Comparison of ENCODE assay signal across 7 cellular contexts in the genomic region with DNA sequence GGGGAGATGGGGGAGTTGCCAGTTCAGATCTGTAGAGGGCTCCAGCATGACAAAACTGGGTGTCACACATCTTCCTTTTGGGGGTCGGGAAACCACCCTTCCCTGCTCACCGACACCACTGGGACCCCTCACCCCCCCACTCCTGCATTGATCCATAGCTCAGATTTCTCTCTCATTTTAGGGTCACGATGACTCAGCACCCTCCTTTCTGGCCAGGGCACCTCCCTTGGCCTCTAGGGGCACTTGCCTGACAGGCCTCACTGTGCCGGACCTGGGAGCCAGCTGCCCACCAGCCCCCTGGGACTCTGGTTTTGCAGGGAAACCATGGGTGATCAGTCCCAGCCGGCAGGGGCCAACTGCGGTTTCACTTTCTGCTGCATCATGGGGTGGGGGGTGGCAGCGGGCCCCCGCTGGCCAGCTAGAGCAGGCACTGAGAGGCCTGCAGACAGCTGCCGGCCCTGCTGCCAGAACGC.
A peak's percentile ranks its signal among the peaks of the same experiment; 100 is the strongest.
DNase-seq lines count a peak whose midpoint lies in the region; ATAC-seq and TF ChIP-seq lines count a peak whose summit lies in the region.

No MANE protein-coding gene starts in this region.

- H3K4me1 Mint-ChIP-seq in activated naive CD8-positive, alpha-beta T cell treated with anti-CD3 and anti-CD28 coated beads, Interleukin-2, amount 50 U/mL, for 24 hours = peaks cover 36% of the 10 kb centered on the region

- 40 to 41% methylated on average over 7 to 10 of the region's 10 CpGs for WGBS in tibial nerve, 2 donors

- no peaks in the 10 kb centered on the region for H3K27me3 Mint-ChIP-seq in activated naive CD8-positive, alpha-beta T cell treated with anti-CD3 and anti-CD28 coated beads, Interleukin-2, amount 50 U/mL, for 24 hours

- no peak overlapping the region for H3K27ac Mint-ChIP-seq in activated naive CD8-positive, alpha-beta T cell treated with anti-CD3 and anti-CD28 coated beads, Interleukin-2, amount 50 U/mL, for 24 hours

- H3K27me3 ChIP-seq in rectal smooth muscle tissue (ENCODE audit: control insufficient read depth, insufficient read depth, low read length) = no peaks in the 10 kb centered on the region
- H3K27me3 ChIP-seq in tibial nerve = no peaks in the 10 kb centered on the region

- peak; percentile 29 for DNase-seq in astrocyte of the hippocampus (ENCODE audit: low read depth, low spot score)
- DNase-seq in DMS53 treated with DMSO at 0.1 percent for 48 hours (lab: John Stamatoyannopoulos, UW; ENCODE audit: unreplicated experiment) = no peak
- no peak for DNase-seq in activated naive CD8-positive, alpha-beta T cell treated with anti-CD3 and anti-CD28 coated beads, Interleukin-2, amount 50 U/mL, for 24 hours
- DNase-seq in tibial nerve (ENCODE audit: low spot score in 2 of 2) = no peak

- no peaks in the 10 kb centered on the region for H3K36me3 Mint-ChIP-seq in activated naive CD8-positive, alpha-beta T cell treated with anti-CD3 and anti-CD28 coated beads, Interleukin-2, amount 50 U/mL, for 24 hours (ENCODE audit: low read depth)

- H3K4me1 ChIP-seq in rectal smooth muscle tissue (ENCODE audit: control insufficient read depth, insufficient read depth, low read length) (peaks cover 26% of the 10 kb centered on the region), tibial nerve (peaks cover 0 to 51% (median 21%) of the 10 kb centered on the region in 4 donors)

- H3K36me3 ChIP-seq in rectal smooth muscle tissue (ENCODE audit: control insufficient read depth, insufficient read depth, low read length) (no peaks in the 10 kb centered on the region), tibial nerve (no peaks in the 10 kb centered on the region)

- H3K4me3 Mint-ChIP-seq in activated naive CD8-positive, alpha-beta T cell treated with anti-CD3 and anti-CD28 coated beads, Interleukin-2, amount 50 U/mL, for 24 hours = no peak overlapping the region

- no peaks in the 10 kb centered on the region for H3K9me3 Mint-ChIP-seq in activated naive CD8-positive, alpha-beta T cell treated with anti-CD3 and anti-CD28 coated beads, Interleukin-2, amount 50 U/mL, for 24 hours

- no peak overlapping the region for H3K9ac ChIP-seq in rectal smooth muscle tissue (ENCODE audit: low read length)

- H3K27ac ChIP-seq in rectal smooth muscle tissue (ENCODE audit: low read depth, low read length) (no peak overlapping the region), tibial nerve (peak overlapping the region in 1 of 4 donors; percentile 24)

- no peak for TF ChIP-seq POLR2A in tibial nerve (IDR thresholded peaks at IDR 0.05)

- ATAC-seq in GM19025 (IDR thresholded peaks at IDR 0.05; ENCODE audit: low read depth, unreplicated experiment) = peak; percentile 75
- peak; percentile 60 for ATAC-seq in HG03064 (IDR thresholded peaks at IDR 0.05; ENCODE audit: low read depth, unreplicated experiment)
- no peak for ATAC-seq in activated naive CD8-positive, alpha-beta T cell treated with anti-CD3 and anti-CD28 coated beads, Interleukin-2, amount 50 U/mL, for 24 hours

- no peak for TF ChIP-seq EP300 in tibial nerve (IDR thresholded peaks at IDR 0.05)

- no peaks in the 10 kb centered on the region for H3K9me3 ChIP-seq in tibial nerve

- peak overlapping the region; percentile 34 for H3K4me3 ChIP-seq in rectal smooth muscle tissue (ENCODE audit: low read length)
- H3K4me3 ChIP-seq in tibial nerve = no peak overlapping the region

- no peak for TF ChIP-seq CTCF in tibial nerve (IDR thresholded peaks at IDR 0.05)
